In genomic region chr6:50976907-50977306, GRCh38 we compare ENCODE assay signal across 10 cellular contexts.
"Had no signal": no experiment of that assay in that cellular context is flagged by ENCODE, and none has a peak within 500 bp of the region (broad histone marks: within the 10 kb centered on the region; RNA-seq: fewer than 3 reads in every experiment).

No MANE protein-coding gene starts in this region.

- H3K4me1 ChIP-seq: HAP-1 had no signal

- FAIRE-seq: HTR-8/SVneo had no signal

- H3K9me3 ChIP-seq: HAP-1 had no signal

- H3K4me3 ChIP-seq: GM23248, HAP-1 had no signal

- H3K4me2 ChIP-seq: KMS-11 had no signal

- H3K27ac ChIP-seq: GM23248, KMS-11 had no signal

- H3K36me3 ChIP-seq: HAP-1 had no signal

- H3K9ac ChIP-seq: GM23248, KMS-11 had no signal

- DNase-seq: GM23248, GOT3, H7, HFFc6, Karpas-422, KBM-7 had no signal

- ATAC-seq: HCT116 had no signal

- H2AFZ ChIP-seq: GM23248 had no signal
